ENCODE assay signal across 8 cellular contexts in genomic region chr2:222862068-222862914, GRCh38. TPM values are rescaled to one million over a fixed set of nuclear protein-coding genes. Genes with fewer than 3 reads are reported as not detected.
DNase-seq lines count a peak whose midpoint lies in the region; ATAC-seq and TF ChIP-seq lines count a peak whose summit lies in the region.

No MANE protein-coding gene starts in this region.

- no peaks in the 10 kb centered on the region for H3K9me3 Mint-ChIP-seq in activated naive CD4-positive, alpha-beta T cell treated with anti-CD3 and anti-CD28 coated beads, Interleukin-2, amount 50 U/mL, for 24 hours
- no peaks in the 10 kb centered on the region for H3K9me3 Mint-ChIP-seq in activated naive CD4-positive, alpha-beta T cell treated with anti-CD3 and anti-CD28 coated beads for 36 hours

- no peak for TF ChIP-seq EP300 in neural cell (conservative IDR thresholded peaks at IDR 0.05; ENCODE audit: poor library complexity, severe bottlenecking)

- no peaks in the 10 kb centered on the region for H3K9me3 ChIP-seq in neural cell (ENCODE audit: low read length)

- DNase-seq in activated naive CD4-positive, alpha-beta T cell treated with anti-CD3 and anti-CD28 coated beads for 36 hours, result no peak
- peak; percentile 63 for DNase-seq in OCI-M1 (lab: John Stamatoyannopoulos, UW)
- DNase-seq in erythroblast (lab: John Stamatoyannopoulos, UW), result peak; percentile 17 to 42
- no peak for DNase-seq in omental fat pad (ENCODE audit: low spot score)

- H3K36me3 Mint-ChIP-seq in activated naive CD4-positive, alpha-beta T cell treated with anti-CD3 and anti-CD28 coated beads, Interleukin-2, amount 50 U/mL, for 24 hours, result no peaks in the 10 kb centered on the region
- H3K36me3 Mint-ChIP-seq in activated naive CD4-positive, alpha-beta T cell treated with anti-CD3 and anti-CD28 coated beads for 36 hours (ENCODE audit: low read depth), result peaks cover 2% of the 10 kb centered on the region

- H3K9me2 ChIP-seq in neural cell (ENCODE audit: insufficient read depth, low read length), result no peaks in the 10 kb centered on the region

- CTCF ChIA-PET in activated naive CD4-positive, alpha-beta T cell treated with anti-CD3 and anti-CD28 coated beads for 36 hours (lab: Charles Lee), result interaction anchor here (0.8 to 2.3 kb wide), 8 partner anchors 21 to 157 kb away, joined by 3 to 7 read pairs (median 4); no protein-coding TSS in a partner anchor

- H3K36me3 ChIP-seq in neural cell (ENCODE audit: insufficient read depth, low read length), result no peaks in the 10 kb centered on the region

- H3K4me3 ChIP-seq in neural cell (ENCODE audit: low read length), result peak overlapping the region; percentile 90

- TF ChIP-seq POLR2A in erythroblast (IDR thresholded peaks at IDR 0.05; ENCODE audit: low read length), result no peak

- peaks cover 56% of the 10 kb centered on the region for H3K79me2 ChIP-seq in neural cell (replicated peaks; ENCODE audit: insufficient read depth, low read length)

- H2AFZ ChIP-seq in neural cell (ENCODE audit: low read depth, low read length), result peak overlapping the region; percentile 51

- peak overlapping the region; percentile 85 for H3K9ac ChIP-seq in neural cell (ENCODE audit: low read length)

- H3K27me3 Mint-ChIP-seq in activated naive CD4-positive, alpha-beta T cell treated with anti-CD3 and anti-CD28 coated beads, Interleukin-2, amount 50 U/mL, for 24 hours, result no peaks in the 10 kb centered on the region
- H3K27me3 Mint-ChIP-seq in activated naive CD4-positive, alpha-beta T cell treated with anti-CD3 and anti-CD28 coated beads for 36 hours (ENCODE audit: low read depth), result no peaks in the 10 kb centered on the region

- no peaks in the 10 kb centered on the region for H3K27me3 ChIP-seq in neural cell (ENCODE audit: insufficient read depth, low read depth, low read length)

- H3K4me2 ChIP-seq in neural cell (ENCODE audit: low read length), result peak overlapping the region; percentile 89

- TF ChIP-seq CTCF in neural cell (IDR thresholded peaks at IDR 0.05; ENCODE audit: poor library complexity, severe bottlenecking), result peak; percentile 60
- TF ChIP-seq CTCF in omental fat pad (IDR thresholded peaks at IDR 0.05), result no peak

- H3K4me3 Mint-ChIP-seq in activated naive CD4-positive, alpha-beta T cell treated with anti-CD3 and anti-CD28 coated beads, Interleukin-2, amount 50 U/mL, for 24 hours, result no peak overlapping the region
- no peak overlapping the region for H3K4me3 Mint-ChIP-seq in activated naive CD4-positive, alpha-beta T cell treated with anti-CD3 and anti-CD28 coated beads for 36 hours

- peaks cover 21% of the 10 kb centered on the region for H3K4me1 Mint-ChIP-seq in activated naive CD4-positive, alpha-beta T cell treated with anti-CD3 and anti-CD28 coated beads, Interleukin-2, amount 50 U/mL, for 24 hours
- H3K4me1 Mint-ChIP-seq in activated naive CD4-positive, alpha-beta T cell treated with anti-CD3 and anti-CD28 coated beads for 36 hours (ENCODE audit: low read depth), result peaks cover 6% of the 10 kb centered on the region

- H3F3A ChIP-seq in neural cell (ENCODE audit: insufficient read depth, low read length, poor library complexity, severe bottlenecking), result peaks cover 2% of the 10 kb centered on the region

- no peak for ATAC-seq in activated CD4-positive, CD25-positive, alpha-beta regulatory T cell treated with anti-CD3 and anti-CD28 coated beads, Interleukin-2, amount 50 U/mL, for 24 hours
- ATAC-seq in GM18519 (IDR thresholded peaks at IDR 0.05; ENCODE audit: low FRiP score, unreplicated experiment) (no peak), omental fat pad (ENCODE audit: low FRiP score) (no peak)

- H3K27ac ChIP-seq in neural cell (ENCODE audit: low read length), result peak overlapping the region; percentile 80

- no peaks in the 10 kb centered on the region for H4K20me1 ChIP-seq in neural cell (ENCODE audit: insufficient read depth)

- TF ChIP-seq RAD21 in neural cell (conservative IDR thresholded peaks at IDR 0.05), result peak; percentile 64

- H3K27ac Mint-ChIP-seq in activated naive CD4-positive, alpha-beta T cell treated with anti-CD3 and anti-CD28 coated beads, Interleukin-2, amount 50 U/mL, for 24 hours, result peak overlapping the region; percentile 90
- no peak overlapping the region for H3K27ac Mint-ChIP-seq in activated naive CD4-positive, alpha-beta T cell treated with anti-CD3 and anti-CD28 coated beads for 36 hours

- intact Hi-C loops in activated naive CD4-positive, alpha-beta T cell treated with anti-CD3 and anti-CD28 coated beads for 36 hours (cut with micrococcal nuclease), result loop anchor here (5.0 to 10.0 kb wide), 3 partner anchors 437 to 1093 kb away; partner anchors contain the start of genes MRPL44 and SGPP2

TF ChIP-seq in neural cell, 6 proteins besides CTCF, POLR2A, EP300 and RAD21:
- TF ChIP-seq POLR2AphosphoS5 (IDR thresholded peaks at IDR 0.05) (no peak), MXI1 (conservative IDR thresholded peaks at IDR 0.05; ENCODE audit: poor library complexity, severe bottlenecking) (no peak), SMC3 (conservative IDR thresholded peaks at IDR 0.05; ENCODE audit: poor library complexity) (peak; percentile 45), REST (IDR thresholded peaks at IDR 0.05; ENCODE audit: borderline replicate concordance) (no peak)

RNA-seq across cellular contexts. Expression of gene ACSL3, which starts 1.5 kb away (rescaled TPM):
- 10 to 100 TPM; 35.1 to 36.1 TPM for total RNA-seq in activated naive CD4-positive, alpha-beta T cell treated with anti-CD3 and anti-CD28 coated beads for 36 hours
- polyA plus RNA-seq in neural cell, result 117 and 119 TPM in 2 replicates
- polyA minus RNA-seq in neural cell, result 230 and 268 TPM in 2 replicates
- 10 to 100 TPM; 42.4 to 72.2 (median 62.2) TPM for total RNA-seq in omental fat pad

Comparison
In these comparisons a context has a peak if more than half of its experiments do, and no peak if none do; other contexts are left out.
1. DNase-seq: peak in OCI-M1 (single experiment) and erythroblast (2 of 2); none in activated naive CD4-positive, alpha-beta T cell treated with anti-CD3 and anti-CD28 coated beads for 36 hours (single experiment) and omental fat pad (single experiment).